Comparison of ENCODE assay signal across 1 cellular context in genomic region chr13:64488731-64489130, GRCh38.
TF ChIP-seq lines count a peak whose summit lies in the region.

No MANE protein-coding gene starts in this region.

TF ChIP-seq in SK-N-SH treated with all-trans-retinoic acid at 6 μM for 48 hours, 23 proteins besides CTCF, POLR2A, EP300 and RAD21 (continued from another document):
- TF ChIP-seq TSHZ2 (CRISPR knock-in tag; IDR thresholded peaks at IDR 0.05) (no peak), ARNTL (CRISPR knock-in tag; IDR thresholded peaks at IDR 0.05; ENCODE audit: borderline replicate concordance, low read depth) (no peak), ZC3H10 (CRISPR knock-in tag; IDR thresholded peaks at IDR 0.05) (no peak), SNAI2 (CRISPR knock-in tag; IDR thresholded peaks at IDR 0.05) (no peak), CSRNP3 (CRISPR knock-in tag; IDR thresholded peaks at IDR 0.05) (no peak), POU6F1 (CRISPR knock-in tag; IDR thresholded peaks at IDR 0.05; ENCODE audit: borderline replicate concordance, low read depth) (no peak), TCF4 (CRISPR knock-in tag; IDR thresholded peaks at IDR 0.05; ENCODE audit: borderline replicate concordance) (no peak), ZNF565 (CRISPR knock-in tag; conservative IDR thresholded peaks at IDR 0.05; ENCODE audit: low read depth) (no peak), ISL1 (CRISPR knock-in tag; IDR thresholded peaks at IDR 0.05) (no peak), ZFP30 (CRISPR knock-in tag; IDR thresholded peaks at IDR 0.05) (no peak)
